Comparison of ENCODE assay signal across 8 cellular contexts in genomic region chr11:69642913-69643632, GRCh38. TPM values are rescaled to one million over a fixed set of nuclear protein-coding genes. Genes with fewer than 3 reads are reported as not detected.
A peak's percentile ranks its signal among the peaks of the same experiment; 100 is the strongest.
DNase-seq lines count a peak whose midpoint lies in the region; ATAC-seq and TF ChIP-seq lines count a peak whose summit lies in the region.

No MANE protein-coding gene starts in this region.

- peaks cover 19% of the 10 kb centered on the region for H3K4me1 Mint-ChIP-seq in activated CD8-positive, alpha-beta T cell treated with anti-CD3 and anti-CD28 coated beads for 36 hours (ENCODE audit: low read depth)
- peaks cover 19% of the 10 kb centered on the region for H3K4me1 Mint-ChIP-seq in memory B cell

- H3K36me3 Mint-ChIP-seq in activated CD8-positive, alpha-beta T cell treated with anti-CD3 and anti-CD28 coated beads for 36 hours (ENCODE audit: low read depth): no peaks in the 10 kb centered on the region
- no peaks in the 10 kb centered on the region for H3K36me3 Mint-ChIP-seq in memory B cell

- CTCF ChIA-PET in activated CD8-positive, alpha-beta T cell treated with anti-CD3 and anti-CD28 coated beads for 36 hours (lab: Charles Lee): interaction anchor here (0.9 to 2.4 kb wide), 15 partner anchors 11 to 1386 kb away, joined by 3 to 24 read pairs (median 3); no protein-coding TSS in a partner anchor

- peak overlapping the region; percentile 66 for H3K4me3 Mint-ChIP-seq in activated CD8-positive, alpha-beta T cell treated with anti-CD3 and anti-CD28 coated beads for 36 hours
- peak overlapping the region; percentile 82 for H3K4me3 Mint-ChIP-seq in memory B cell

- intact Hi-C loops in activated CD8-positive, alpha-beta T cell treated with anti-CD3 and anti-CD28 coated beads for 36 hours (cut with micrococcal nuclease): loop anchor here (5.0 to 10.0 kb wide), 2 partner anchors 348 to 541 kb away; partner anchors contain the start of gene MYEOV

- DNase-seq in EH (ENCODE audit: low read depth): peak; percentile 80
- DNase-seq in NCI-H748 (lab: John Stamatoyannopoulos, UW; ENCODE audit: unreplicated experiment): peak; percentile 81
- DNase-seq in activated CD8-positive, alpha-beta T cell treated with anti-CD3 and anti-CD28 coated beads for 36 hours: peak; percentile 77
- DNase-seq in effector CD8-positive, alpha-beta T cell (lab: John Stamatoyannopoulos, UW): peak; percentile 60
- DNase-seq in memory B cell (ENCODE audit: low spot score in 2 of 2): peak; percentile 86 to 90
- peak; percentile 52 to 75 (median 73) for DNase-seq in stimulated activated CD4-positive, alpha-beta T cell treated with anti-CD3 and anti-CD28 coated beads, TNF-alpha, amount 100 ng/mL, for 4 hours (ENCODE audit: low read depth in 3 of 3)

- H3K27me3 Mint-ChIP-seq in activated CD8-positive, alpha-beta T cell treated with anti-CD3 and anti-CD28 coated beads for 36 hours: peaks cover 24% of the 10 kb centered on the region
- peaks cover 5% of the 10 kb centered on the region for H3K27me3 Mint-ChIP-seq in memory B cell

- H3K9me3 Mint-ChIP-seq in activated CD8-positive, alpha-beta T cell treated with anti-CD3 and anti-CD28 coated beads for 36 hours: no peaks in the 10 kb centered on the region
- H3K9me3 Mint-ChIP-seq in memory B cell: no peaks in the 10 kb centered on the region

- H3K27ac Mint-ChIP-seq in activated CD8-positive, alpha-beta T cell treated with anti-CD3 and anti-CD28 coated beads for 36 hours: peak overlapping the region; percentile 63
- H3K27ac Mint-ChIP-seq in memory B cell: no peak overlapping the region

- peak; percentile 98 for TF ChIP-seq CTCF in activated CD8-positive, alpha-beta T cell treated with anti-CD3 and anti-CD28 coated beads for 36 hours (IDR thresholded peaks at IDR 0.05)

- POLR2A ChIA-PET in activated CD8-positive, alpha-beta T cell treated with anti-CD3 and anti-CD28 coated beads for 36 hours (lab: Charles Lee): interaction anchor here (0.7 to 1.1 kb wide), 2 partner anchors 541 to 596 kb away, joined by 3 read pairs; no protein-coding TSS in a partner anchor

- ATAC-seq in HG02642 (IDR thresholded peaks at IDR 0.05; ENCODE audit: poor library complexity, unreplicated experiment): peak; percentile 56
- ATAC-seq in activated CD8-positive, alpha-beta T cell treated with anti-CD3 and anti-CD28 coated beads for 36 hours: peak; percentile 82
- peak; percentile 79 for ATAC-seq in memory B cell (ENCODE audit: low read depth)
- ATAC-seq in GM18867 (IDR thresholded peaks at IDR 0.05; ENCODE audit: unreplicated experiment): no peak

RNA-seq across cellular contexts. Expression of gene CCND1, which starts 2.1 kb away (rescaled TPM):
- total RNA-seq in activated CD8-positive, alpha-beta T cell treated with anti-CD3 and anti-CD28 coated beads for 36 hours: 1 to 10 TPM; 2.8 to 3.3 TPM

RNA-seq across cellular contexts. Expression of gene LTO1, which starts 32.1 kb away (rescaled TPM):
- total RNA-seq in activated CD8-positive, alpha-beta T cell treated with anti-CD3 and anti-CD28 coated beads for 36 hours: 10 to 100 TPM; 14.9 to 15.9 TPM
